ENCODE assay signal across 44 cellular contexts in the genomic region with DNA sequence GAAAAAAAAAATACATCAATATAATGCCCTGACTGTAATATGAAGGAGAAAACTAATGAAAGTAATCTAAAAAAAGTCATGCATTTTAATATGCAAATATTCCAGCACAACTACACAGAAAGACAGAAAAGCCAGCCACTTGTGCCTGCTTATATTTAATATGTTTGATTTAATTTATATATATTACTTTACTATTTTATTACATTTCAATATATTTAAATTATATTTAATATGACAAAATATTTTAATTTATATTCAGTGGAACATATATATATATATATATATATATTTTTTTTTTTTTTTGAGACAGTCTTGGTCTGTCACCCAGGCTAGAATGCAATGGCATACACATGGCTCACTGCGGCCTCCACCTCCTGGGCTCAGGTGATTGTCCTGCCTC. TPM values are rescaled to one million over a fixed set of nuclear protein-coding genes. Genes with fewer than 3 reads are reported as not detected.
"Had no signal": no experiment of that assay in that cellular context is flagged by ENCODE, and none has a peak within 500 bp of the region (broad histone marks: within the 10 kb centered on the region; RNA-seq: fewer than 3 reads in every experiment).

No MANE protein-coding gene starts in this region.

- H3K36me3 ChIP-seq: adrenal gland, ascending aorta, brain microvascular endothelial cell, breast epithelium, cardiac muscle cell had no signal

- H3K27me3 Mint-ChIP-seq: activated naive CD4-positive, alpha-beta T cell treated with anti-CD3 and anti-CD28 coated beads, Interleukin-2, amount 50 U/mL, for 24 hours; activated naive CD8-positive, alpha-beta T cell; activated naive CD8-positive, alpha-beta T cell treated with anti-CD3 and anti-CD28 coated beads for 36 hours; activated naive CD8-positive, alpha-beta T cell treated with anti-CD3 and anti-CD28 coated beads, Interleukin-2, amount 50 U/mL, for 24 hours; activated T-cell treated with anti-CD3 and anti-CD28 coated beads, Interleukin-2, amount 50 U/mL, for 24 hours; activated T-helper 17 cell treated with anti-CD3 and anti-CD28 coated beads, Interleukin-2, amount 50 U/mL, for 72 hours had no signal

- H3K27ac Mint-ChIP-seq: activated naive CD4-positive, alpha-beta T cell treated with anti-CD3 and anti-CD28 coated beads for 36 hours; activated naive CD4-positive, alpha-beta T cell treated with anti-CD3 and anti-CD28 coated beads, Interleukin-2, amount 10 ng/mL, durations not matched to agents 7 days and 5 days; activated naive CD4-positive, alpha-beta T cell treated with anti-CD3 and anti-CD28 coated beads, Interleukin-2, amount 50 U/mL, for 24 hours; activated naive CD4-positive, alpha-beta T cell treated with anti-CD3 and anti-CD28 coated beads, Interleukin-2, amount 50 U/mL, for 72 hours; activated naive CD8-positive, alpha-beta T cell; activated naive CD8-positive, alpha-beta T cell treated with anti-CD3 and anti-CD28 coated beads for 36 hours; activated naive CD8-positive, alpha-beta T cell treated with anti-CD3 and anti-CD28 coated beads, Interleukin-2, amount 10 ng/mL, durations not matched to agents 7 days and 5 days; activated naive CD8-positive, alpha-beta T cell treated with anti-CD3 and anti-CD28 coated beads, Interleukin-2, amount 50 U/mL, for 24 hours; activated T-cell treated with anti-CD3 and anti-CD28 coated beads, Interleukin-2, amount 50 U/mL, for 24 hours; activated T-cell treated with anti-CD3 and anti-CD28 coated beads, Interleukin-2, amount 50 U/mL, for 72 hours; activated T-helper 1 cell treated with anti-CD3 and anti-CD28 coated beads, Interleukin-12 subunit alpha, Interleukin-12 subunit beta, Interleukin-2, Interleukin-4 antibody, amounts not matched to agents 30 ng/mL and 10 ng/mL and 1 ng/mL, durations not matched to agents 14 hours and 24 hours and 36 hours; activated T-helper 17 cell treated with anti-CD3 and anti-CD28 coated beads, Interleukin-2, amount 50 U/mL, for 72 hours; activated T-helper 2 cell treated with anti-CD3 and anti-CD28 coated beads, Interferon-gamma antibody, Interleukin-2, Interleukin-4, amounts not matched to agents 10 μg/mL and 5 μg/mL and 100 μg/mL, durations not matched to agents 14 hours and 24 hours and 36 hours; brain had no signal

- H3K4me3 Mint-ChIP-seq: activated naive CD4-positive, alpha-beta T cell treated with anti-CD3 and anti-CD28 coated beads for 36 hours; activated naive CD4-positive, alpha-beta T cell treated with anti-CD3 and anti-CD28 coated beads, Interleukin-2, amount 10 ng/mL, durations not matched to agents 7 days and 5 days; activated naive CD4-positive, alpha-beta T cell treated with anti-CD3 and anti-CD28 coated beads, Interleukin-2, amount 50 U/mL, for 24 hours; activated naive CD8-positive, alpha-beta T cell; activated naive CD8-positive, alpha-beta T cell treated with anti-CD3 and anti-CD28 coated beads for 36 hours; activated naive CD8-positive, alpha-beta T cell treated with anti-CD3 and anti-CD28 coated beads, Interleukin-2, amount 10 ng/mL, durations not matched to agents 7 days and 5 days; activated naive CD8-positive, alpha-beta T cell treated with anti-CD3 and anti-CD28 coated beads, Interleukin-2, amount 50 U/mL, for 24 hours; activated T-cell treated with anti-CD3 and anti-CD28 coated beads, Interleukin-2, amount 50 U/mL, for 24 hours; activated T-cell treated with anti-CD3 and anti-CD28 coated beads, Interleukin-2, amount 50 U/mL, for 4 hours; activated T-cell treated with anti-CD3 and anti-CD28 coated beads, Interleukin-2, amount 50 U/mL, for 72 hours; activated T-helper 1 cell treated with anti-CD3 and anti-CD28 coated beads, Interleukin-12 subunit alpha, Interleukin-12 subunit beta, Interleukin-2, Interleukin-4 antibody, amounts not matched to agents 30 ng/mL and 10 ng/mL and 1 ng/mL, durations not matched to agents 14 hours and 24 hours and 36 hours; activated T-helper 17 cell treated with anti-CD3 and anti-CD28 coated beads, Interleukin-2, amount 50 U/mL, for 72 hours; brain; central memory CD8-positive, alpha-beta T cell had no signal

- H3K4me3 ChIP-seq: adrenal gland, ascending aorta, body of pancreas, breast epithelium, cardiac muscle cell had no signal

- H3K27me3 ChIP-seq: adrenal gland, ascending aorta, body of pancreas, brain microvascular endothelial cell, breast epithelium, cardiac muscle cell had no signal

- H3K4me1 ChIP-seq: adrenal gland, ascending aorta, body of pancreas, breast epithelium had no signal

- FAIRE-seq: astrocyte, bronchial epithelial cell had no signal

- H3K4me1 Mint-ChIP-seq: activated naive CD4-positive, alpha-beta T cell treated with anti-CD3 and anti-CD28 coated beads, Interleukin-2, amount 10 ng/mL, durations not matched to agents 7 days and 5 days; activated naive CD4-positive, alpha-beta T cell treated with anti-CD3 and anti-CD28 coated beads, Interleukin-2, amount 50 U/mL, for 24 hours; activated naive CD8-positive, alpha-beta T cell treated with anti-CD3 and anti-CD28 coated beads for 36 hours; activated naive CD8-positive, alpha-beta T cell treated with anti-CD3 and anti-CD28 coated beads, Interleukin-2, amount 10 ng/mL, durations not matched to agents 7 days and 5 days; activated naive CD8-positive, alpha-beta T cell treated with anti-CD3 and anti-CD28 coated beads, Interleukin-2, amount 50 U/mL, for 24 hours; activated T-helper 17 cell treated with anti-CD3 and anti-CD28 coated beads, Interleukin-2, amount 50 U/mL, for 72 hours; brain; central memory CD8-positive, alpha-beta T cell had no signal

- H3K27ac ChIP-seq: adrenal gland, ascending aorta, body of pancreas, brain microvascular endothelial cell, breast epithelium, cardiac muscle cell had no signal

- DNase-seq: activated effector memory CD4-positive, alpha-beta T cell treated with anti-CD3 and anti-CD28 coated beads, Interleukin-2, amount 50 U/mL, for 16 hours; activated effector memory CD4-positive, alpha-beta T cell treated with Interleukin-2 at 50 U/mL for 16 hours; activated gamma-delta T cell; activated gamma-delta T cell treated with Interleukin-2 at 50 U/mL for 16 hours; activated naive CD4-positive, alpha-beta T cell; activated naive CD4-positive, alpha-beta T cell treated with anti-CD3 and anti-CD28 coated beads for 36 hours; activated naive CD4-positive, alpha-beta T cell treated with anti-CD3 and anti-CD28 coated beads, Interleukin-2, amount 10 ng/mL, durations not matched to agents 7 days and 5 days; activated naive CD4-positive, alpha-beta T cell treated with anti-CD3 and anti-CD28 coated beads, Interleukin-2, amount 50 U/mL, for 16 hours; activated naive CD4-positive, alpha-beta T cell treated with Interleukin-2 at 50 U/mL for 16 hours; activated naive CD8-positive, alpha-beta T cell treated with anti-CD3 and anti-CD28 coated beads for 36 hours; activated naive CD8-positive, alpha-beta T cell treated with anti-CD3 and anti-CD28 coated beads, Interleukin-2, amount 10 ng/mL, durations not matched to agents 7 days and 5 days; activated naive CD8-positive, alpha-beta T cell treated with anti-CD3 and anti-CD28 coated beads, Interleukin-2, amount 50 U/mL, for 24 hours; activated T-cell treated with anti-CD3 and anti-CD28 coated beads, Interleukin-2, amount 50 U/mL, for 1 hour; activated T-cell treated with anti-CD3 and anti-CD28 coated beads, Interleukin-2, amount 50 U/mL, for 24 hours; activated T-cell treated with anti-CD3 and anti-CD28 coated beads, Interleukin-2, amount 50 U/mL, for 4 hours; activated T-cell treated with anti-CD3 and anti-CD28 coated beads, Interleukin-2, amount 50 U/mL, for 48 hours; activated T-cell treated with anti-CD3 and anti-CD28 coated beads, Interleukin-2, amount 50 U/mL, for 72 hours; adrenal gland; amniotic stem cell; amygdala; anterior cingulate cortex; aorta; body of pancreas; brain microvascular endothelial cell; caudate nucleus; central memory CD4-positive, alpha-beta T cell; cerebellar nuclear complex had no signal

- ATAC-seq: activated naive CD4-positive, alpha-beta T cell treated with anti-CD3 and anti-CD28 coated beads, Interleukin-2, amount 50 U/mL, for 72 hours; activated naive CD8-positive, alpha-beta T cell treated with anti-CD3 and anti-CD28 coated beads, Interleukin-2, amount 50 U/mL, for 24 hours; activated T-cell treated with anti-CD3 and anti-CD28 coated beads, Interleukin-2, amount 50 U/mL, for 4 hours; activated T-cell treated with anti-CD3 and anti-CD28 coated beads, Interleukin-2, amount 50 U/mL, for 72 hours; activated T-helper 17 cell treated with anti-CD3 and anti-CD28 coated beads, Interleukin-2, amount 50 U/mL, for 72 hours; body of pancreas had no signal

RNA-seq across cellular contexts. Expression of gene SAMD7, which starts 14.1 kb away (rescaled TPM):
- total RNA-seq: activated naive CD4-positive, alpha-beta T cell treated with anti-CD3 and anti-CD28 coated beads for 36 hours; activated naive CD4-positive, alpha-beta T cell treated with anti-CD3 and anti-CD28 coated beads, Interleukin-2, amount 50 U/mL, for 72 hours; activated naive CD8-positive, alpha-beta T cell treated with anti-CD3 and anti-CD28 coated beads for 36 hours; activated naive CD8-positive, alpha-beta T cell treated with anti-CD3 and anti-CD28 coated beads, Interleukin-2, amount 10 ng/mL, durations not matched to agents 7 days and 5 days; activated T-cell treated with anti-CD3 and anti-CD28 coated beads, Interleukin-2, amount 50 U/mL, for 4 hours; activated T-cell treated with anti-CD3 and anti-CD28 coated beads, Interleukin-2, amount 50 U/mL, for 72 hours; activated T-helper 1 cell treated with anti-CD3 and anti-CD28 coated beads, Interleukin-12 subunit alpha, Interleukin-12 subunit beta, Interleukin-2, Interleukin-4 antibody, amounts not matched to agents 30 ng/mL and 10 ng/mL and 1 ng/mL, durations not matched to agents 14 hours and 24 hours and 36 hours; activated T-helper 17 cell treated with anti-CD3 and anti-CD28 coated beads, Interleukin-2, amount 50 U/mL, for 72 hours; activated T-helper 2 cell treated with anti-CD3 and anti-CD28 coated beads, Interferon-gamma antibody, Interleukin-2, Interleukin-4, amounts not matched to agents 10 μg/mL and 5 μg/mL and 100 μg/mL, durations not matched to agents 14 hours and 24 hours and 36 hours; adrenal gland; aorta; ascending aorta; astrocyte; body of pancreas; bronchial epithelial cell; cardiac muscle cell; cardiac septum; cerebellum; chondrocyte had no signal
- polyA plus RNA-seq: adipose tissue, adrenal gland, aorta, cardiac muscle cell had no signal

RNA-seq across cellular contexts. Expression of gene LRRC31, which starts 27.5 kb away (rescaled TPM):
- total RNA-seq: activated naive CD4-positive, alpha-beta T cell treated with anti-CD3 and anti-CD28 coated beads for 36 hours; activated naive CD4-positive, alpha-beta T cell treated with anti-CD3 and anti-CD28 coated beads, Interleukin-2, amount 50 U/mL, for 72 hours; activated naive CD8-positive, alpha-beta T cell treated with anti-CD3 and anti-CD28 coated beads for 36 hours; activated naive CD8-positive, alpha-beta T cell treated with anti-CD3 and anti-CD28 coated beads, Interleukin-2, amount 10 ng/mL, durations not matched to agents 7 days and 5 days; activated T-cell treated with anti-CD3 and anti-CD28 coated beads, Interleukin-2, amount 50 U/mL, for 4 hours; activated T-cell treated with anti-CD3 and anti-CD28 coated beads, Interleukin-2, amount 50 U/mL, for 72 hours; activated T-helper 1 cell treated with anti-CD3 and anti-CD28 coated beads, Interleukin-12 subunit alpha, Interleukin-12 subunit beta, Interleukin-2, Interleukin-4 antibody, amounts not matched to agents 30 ng/mL and 10 ng/mL and 1 ng/mL, durations not matched to agents 14 hours and 24 hours and 36 hours; activated T-helper 17 cell treated with anti-CD3 and anti-CD28 coated beads, Interleukin-2, amount 50 U/mL, for 72 hours; adrenal gland; aorta; ascending aorta; bronchial epithelial cell; cardiac muscle cell; cardiac septum; cerebellum; chondrocyte had no signal
- polyA plus RNA-seq: adrenal gland, cardiac muscle cell had no signal
